Comparison of ENCODE assay signal across 23 cellular contexts in the genomic region with DNA sequence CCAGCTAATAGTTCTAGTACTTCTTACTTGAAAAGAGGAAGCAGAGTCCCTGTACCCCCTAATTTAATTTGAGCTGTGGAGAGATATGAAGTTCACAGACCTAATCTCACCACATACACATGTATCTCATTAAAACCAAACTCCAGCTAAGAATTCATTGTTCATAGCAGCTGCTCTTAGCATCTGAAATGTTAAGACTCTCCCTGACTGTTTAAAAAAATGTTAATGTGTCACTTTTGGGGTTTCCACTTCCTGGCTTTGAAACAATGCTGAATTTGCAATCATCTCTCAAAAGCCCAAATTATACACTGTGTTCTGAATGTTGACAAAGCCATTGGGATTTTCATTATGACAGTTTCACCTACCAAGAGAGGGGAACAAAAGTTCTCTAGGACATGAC. TPM values are rescaled to one million over a fixed set of nuclear protein-coding genes. Genes with fewer than 3 reads are reported as not detected.
DNase-seq lines count a peak whose midpoint lies in the region; ATAC-seq and TF ChIP-seq lines count a peak whose summit lies in the region.
"Had no signal": no experiment of that assay in that cellular context is flagged by ENCODE, and none has a peak within 500 bp of the region (broad histone marks: within the 10 kb centered on the region; RNA-seq: fewer than 3 reads in every experiment).

No MANE protein-coding gene starts in this region.

- no peaks in the 10 kb centered on the region for H3K4me1 ChIP-seq in psoas muscle

- no peaks in the 10 kb centered on the region for H3K9me3 ChIP-seq in psoas muscle
- H3K9me3 ChIP-seq: heart left ventricle, ovary had no signal

- ATAC-seq in GM21423 (IDR thresholded peaks at IDR 0.05; ENCODE audit: unreplicated experiment) (peak; percentile 54), psoas muscle (no peak)
- ATAC-seq: activated CD4-positive, alpha-beta T cell treated with anti-CD3 and anti-CD28 coated beads for 36 hours; heart left ventricle; naive thymus-derived CD4-positive, alpha-beta T cell; right cardiac atrium; T-cell had no signal

- DNase-seq in AG08395 (ENCODE audit: low spot score), result peak; percentile 31
- peak; percentile 9 for DNase-seq in RPMI7951 (ENCODE audit: low read depth)
- DNase-seq in fibroblast of the aortic adventitia (ENCODE audit: low read depth), result peak; percentile 31
- DNase-seq in psoas muscle, result no peak
- no peak for DNase-seq in activated gamma-delta T cell (lab: John Stamatoyannopoulos, UW)
- no peak for DNase-seq in NCI-H128 (lab: John Stamatoyannopoulos, UW; ENCODE audit: unreplicated experiment)
- no peak for DNase-seq in NCI-H1417 (lab: John Stamatoyannopoulos, UW)
- DNase-seq: activated CD4-positive, alpha-beta T cell treated with anti-CD3 and anti-CD28 coated beads for 36 hours; activated naive CD4-positive, alpha-beta T cell treated with anti-CD3 and anti-CD28 coated beads, Interleukin-2, amount 50 U/mL, for 16 hours; activated T-cell treated with anti-CD3 and anti-CD28 coated beads, Interleukin-2, amount 50 U/mL, for 48 hours; heart left ventricle; naive thymus-derived CD4-positive, alpha-beta T cell; NCI-H1105 treated with DMSO at 0.1 percent for 48 hours; NCI-H2081 treated with DMSO at 0.1 percent for 48 hours; NCI-H510A treated with DMSO at 0.1 percent for 48 hours; ovary; right cardiac atrium; stimulated activated CD4-positive, alpha-beta T cell treated with anti-CD3 and anti-CD28 coated beads, Interleukin-15, amount 100 ng/mL, for 24 hours; substantia nigra; T-cell had no signal

- intact Hi-C loops in psoas muscle (cut with DNase I), result no loop called here

- no peak overlapping the region for H3K4me3 ChIP-seq in fibroblast of the aortic adventitia (ENCODE audit: low read depth, low read length)
- H3K4me3 ChIP-seq in psoas muscle, result no peak overlapping the region
- H3K4me3 ChIP-seq: cardiac muscle cell, heart left ventricle, ovary had no signal

- TF ChIP-seq CTCF in fibroblast of the aortic adventitia (IDR thresholded peaks at IDR 0.05; ENCODE audit: insufficient read depth, low read length) (no peak), psoas muscle (IDR thresholded peaks at IDR 0.05) (no peak)

- H3K27ac ChIP-seq in psoas muscle, result no peak overlapping the region
- H3K27ac ChIP-seq: C4-2B, cardiac muscle cell, ovary had no signal

- H3K27me3 ChIP-seq in psoas muscle (ENCODE audit: insufficient read depth in 3 of 3, low read length in 2 of 3), result no peaks in the 10 kb centered on the region
- H3K27me3 ChIP-seq: cardiac muscle cell, heart left ventricle, ovary had no signal

- no peaks in the 10 kb centered on the region for H3K36me3 ChIP-seq in psoas muscle (ENCODE audit: insufficient read depth in 1 of 2, low read depth in 1 of 2)
- H3K36me3 ChIP-seq: cardiac muscle cell, heart left ventricle, ovary had no signal

RNA-seq across cellular contexts. Expression of a gene that starts 16.1 kb away (rescaled TPM):
- not detected in 2 replicates for total RNA-seq in RPMI7951 (2014; rRNA removed; shearing (Covaris generic))
- total RNA-seq in fibroblast of the aortic adventitia (ENCODE audit: low replicate concordance), result 0.08 and 0.09 TPM in 2 replicates
- 10 to 100 TPM in 3 of 4 donors, 1 to 10 TPM in 1; 9.3 to 16.4 (median 13.3) TPM for total RNA-seq in psoas muscle
- 1 to 10 TPM; 1.6 to 3.1 (median 2.0) TPM for polyA plus RNA-seq in psoas muscle
- polyA plus RNA-seq: naive thymus-derived CD4-positive, alpha-beta T cell had no signal

RNA-seq across cellular contexts. Expression of a gene that starts 41.0 kb away (rescaled TPM):
- 0.10 and 0.12 TPM in 2 replicates for total RNA-seq in RPMI7951 (2014; rRNA removed; shearing (Covaris generic))
- total RNA-seq in fibroblast of the aortic adventitia (ENCODE audit: low replicate concordance) (0.09 and 0.16 TPM in 2 replicates), psoas muscle (1 to 10 TPM in 1 of 4 donors, under 1 TPM in 3; 0.20 to 1.0 (median 0.59) TPM)
- under 1 TPM; 0.15 to 0.93 (median 0.42) TPM for polyA plus RNA-seq in psoas muscle
- total RNA-seq: cardiac muscle cell had no signal

Comparison
In these comparisons a context has a peak if more than half of its experiments do, and no peak if none do; other contexts are left out.
1. DNase-seq: peak in AG08395 (single experiment), RPMI7951 (single experiment) and fibroblast of the aortic adventitia (single experiment); none in psoas muscle (0 of 2), activated gamma-delta T cell (single experiment), NCI-H128 (single experiment) and NCI-H1417 (0 of 3).